ENCODE assay signal across 1 cellular context in the genomic region with DNA sequence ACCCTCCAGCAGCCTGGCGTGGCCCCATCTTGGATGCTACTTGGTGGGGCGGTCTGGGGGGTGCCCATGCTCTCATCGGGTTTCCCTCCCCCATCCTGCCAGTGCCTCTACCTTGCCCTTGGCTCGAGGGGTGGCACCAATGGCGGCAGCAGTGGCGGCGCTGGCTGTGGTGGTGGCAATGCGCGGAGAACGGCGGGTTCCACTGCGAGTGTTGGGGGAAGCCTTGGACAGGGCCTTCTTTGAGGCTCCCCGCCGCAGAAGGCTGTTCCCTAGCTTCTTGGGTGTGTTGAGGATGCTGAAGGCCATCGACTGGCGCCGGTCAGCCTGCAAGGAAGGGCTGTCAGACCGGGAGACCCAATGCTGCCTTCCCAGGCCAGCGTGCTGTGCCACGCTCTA.
TF ChIP-seq lines count a peak whose summit lies in the region.

No MANE protein-coding gene starts in this region.

TF ChIP-seq in WTC11, 78 proteins besides CTCF, POLR2A, EP300 and RAD21 (continued from another document):
- TF ChIP-seq, protein P1, sequence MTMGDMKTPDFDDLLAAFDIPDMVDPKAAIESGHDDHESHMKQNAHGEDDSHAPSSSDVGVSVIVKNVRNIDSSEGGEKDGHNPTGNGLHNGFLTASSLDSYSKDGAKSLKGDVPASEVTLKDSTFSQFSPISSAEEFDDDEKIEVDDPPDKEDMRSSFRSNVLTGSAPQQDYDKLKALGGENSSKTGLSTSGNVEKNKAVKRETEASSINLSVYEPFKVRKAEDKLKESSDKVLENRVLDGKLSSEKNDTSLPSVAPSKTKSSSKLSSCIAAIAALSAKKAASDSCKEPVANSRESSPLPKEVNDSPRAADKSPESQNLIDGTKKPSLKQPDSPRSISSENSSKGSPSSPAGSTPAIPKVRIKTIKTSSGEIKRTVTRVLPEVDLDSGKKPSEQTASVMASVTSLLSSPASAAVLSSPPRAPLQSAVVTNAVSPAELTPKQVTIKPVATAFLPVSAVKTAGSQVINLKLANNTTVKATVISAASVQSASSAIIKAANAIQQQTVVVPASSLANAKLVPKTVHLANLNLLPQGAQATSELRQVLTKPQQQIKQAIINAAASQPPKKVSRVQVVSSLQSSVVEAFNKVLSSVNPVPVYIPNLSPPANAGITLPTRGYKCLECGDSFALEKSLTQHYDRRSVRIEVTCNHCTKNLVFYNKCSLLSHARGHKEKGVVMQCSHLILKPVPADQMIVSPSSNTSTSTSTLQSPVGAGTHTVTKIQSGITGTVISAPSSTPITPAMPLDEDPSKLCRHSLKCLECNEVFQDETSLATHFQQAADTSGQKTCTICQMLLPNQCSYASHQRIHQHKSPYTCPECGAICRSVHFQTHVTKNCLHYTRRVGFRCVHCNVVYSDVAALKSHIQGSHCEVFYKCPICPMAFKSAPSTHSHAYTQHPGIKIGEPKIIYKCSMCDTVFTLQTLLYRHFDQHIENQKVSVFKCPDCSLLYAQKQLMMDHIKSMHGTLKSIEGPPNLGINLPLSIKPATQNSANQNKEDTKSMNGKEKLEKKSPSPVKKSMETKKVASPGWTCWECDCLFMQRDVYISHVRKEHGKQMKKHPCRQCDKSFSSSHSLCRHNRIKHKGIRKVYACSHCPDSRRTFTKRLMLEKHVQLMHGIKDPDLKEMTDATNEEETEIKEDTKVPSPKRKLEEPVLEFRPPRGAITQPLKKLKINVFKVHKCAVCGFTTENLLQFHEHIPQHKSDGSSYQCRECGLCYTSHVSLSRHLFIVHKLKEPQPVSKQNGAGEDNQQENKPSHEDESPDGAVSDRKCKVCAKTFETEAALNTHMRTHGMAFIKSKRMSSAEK (CRISPR knock-in tag; IDR thresholded peaks at IDR 0.05; ENCODE audit: borderline replicate concordance): no peak
- no peak for TF ChIP-seq ZNF396 (CRISPR knock-in tag; IDR thresholded peaks at IDR 0.05; ENCODE audit: borderline replicate concordance)
